1 cellular context compared by ENCODE assay signal in the genomic region with DNA sequence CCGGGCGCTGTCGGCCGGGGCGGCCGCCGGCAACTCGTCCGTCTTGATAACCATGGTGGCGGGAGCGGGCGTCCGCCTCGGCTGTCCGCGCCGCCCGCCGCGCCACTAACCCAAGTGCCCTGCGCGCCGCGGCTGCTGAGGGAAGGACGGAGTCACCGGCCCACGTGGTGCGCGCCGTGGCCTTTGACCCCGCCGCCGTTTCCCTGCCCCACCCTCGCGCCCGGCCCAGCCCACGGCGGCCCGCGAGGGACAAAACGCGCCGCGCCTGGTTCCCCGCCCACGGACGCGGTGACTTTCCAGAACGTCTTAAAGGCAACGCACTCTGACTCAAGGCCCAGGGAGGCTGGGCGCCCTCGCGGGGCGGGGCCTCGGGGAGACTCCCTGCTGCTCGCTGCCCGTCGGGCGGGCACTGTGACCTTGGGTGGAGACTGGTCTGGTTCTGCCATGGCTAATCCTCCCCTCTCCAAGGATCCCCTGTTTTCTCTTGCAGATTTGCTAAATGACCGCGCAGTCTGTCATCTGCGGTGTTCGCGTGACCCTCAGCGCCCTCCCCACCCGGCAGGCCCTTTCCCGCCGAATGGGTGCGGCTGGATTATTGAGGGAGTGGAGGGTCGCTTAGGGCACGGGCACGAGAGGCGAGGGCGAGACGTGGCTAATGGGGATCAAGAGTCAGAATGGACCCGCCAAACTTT.
TF ChIP-seq lines count a peak whose summit lies in the region.

Gene CLUH, minus strand, starts transcription at position 157 of the 692 bp plus-strand sequence. Its CDS starts 103 bp downstream, at position 54.

TF ChIP-seq in K562, 482 proteins besides CTCF, POLR2A, EP300 and RAD21 (continued from another document and continues in another):
- TF ChIP-seq, protein P1, sequence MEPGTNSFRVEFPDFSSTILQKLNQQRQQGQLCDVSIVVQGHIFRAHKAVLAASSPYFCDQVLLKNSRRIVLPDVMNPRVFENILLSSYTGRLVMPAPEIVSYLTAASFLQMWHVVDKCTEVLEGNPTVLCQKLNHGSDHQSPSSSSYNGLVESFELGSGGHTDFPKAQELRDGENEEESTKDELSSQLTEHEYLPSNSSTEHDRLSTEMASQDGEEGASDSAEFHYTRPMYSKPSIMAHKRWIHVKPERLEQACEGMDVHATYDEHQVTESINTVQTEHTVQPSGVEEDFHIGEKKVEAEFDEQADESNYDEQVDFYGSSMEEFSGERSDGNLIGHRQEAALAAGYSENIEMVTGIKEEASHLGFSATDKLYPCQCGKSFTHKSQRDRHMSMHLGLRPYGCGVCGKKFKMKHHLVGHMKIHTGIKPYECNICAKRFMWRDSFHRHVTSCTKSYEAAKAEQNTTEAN (CRISPR knock-in tag; IDR thresholded peaks at IDR 0.05): peak; percentile 68; the same call in 1 of the 2 replicates
- TF ChIP-seq RNF2 (IDR thresholded peaks at IDR 0.05) (peak; percentile 54; the same call in 1 of the 2 replicates), ETS1 (conservative IDR thresholded peaks at IDR 0.05; ENCODE audit: control insufficient read depth, low read depth, low read length) (peak; percentile 73), CREM (IDR thresholded peaks at IDR 0.05; ENCODE audit: low read depth) (peak; percentile 76), NR2C1 (IDR thresholded peaks at IDR 0.05) (peak; percentile 95), NR2C1 (tag; IDR thresholded peaks at IDR 0.05) (peak; percentile 96), JUND (IDR thresholded peaks at IDR 0.05; ENCODE audit: borderline replicate concordance, low read depth, low read length) (peak; percentile 63), JUND (tag; IDR thresholded peaks at IDR 0.05; ENCODE audit: borderline replicate concordance, low read depth, low read length) (peak; percentile 70; the same call in 1 of the 3 replicates), RBM39 (optimal IDR thresholded peaks at IDR 0.05; ENCODE audit: low read depth, low read length) (no peak), FOXJ2 (tag; IDR thresholded peaks at IDR 0.05) (no peak), RFX7 (CRISPR knock-in tag; IDR thresholded peaks at IDR 0.05) (no peak), TRIM24 (IDR thresholded peaks at IDR 0.05) (peak in 1 of 2 experiments; percentile 45; a peak in 1 of 4 replicates), KLF16 (IDR thresholded peaks at IDR 0.05) (peak; percentile 93), ZNF717 (CRISPR knock-in tag; IDR thresholded peaks at IDR 0.05) (no peak), PCBP2 (IDR thresholded peaks at IDR 0.05; ENCODE audit: low read depth, low read length, poor library complexity, severe bottlenecking) (no peak), HCFC1 (IDR thresholded peaks at IDR 0.05; ENCODE audit: low read depth, low read length) (peak; percentile 73), E2F6 (IDR thresholded peaks at IDR 0.05; ENCODE audit: borderline replicate concordance in 1 of 2, extremely low read depth in 1 of 2, insufficient read depth in 1 of 2, insufficient read length in 1 of 2, low read depth in 1 of 2, low read length in 1 of 2, poor library complexity in 1 of 2, severe bottlenecking in 1 of 2) (peak; percentile 63 to 82), ZNF584 (CRISPR knock-in tag; IDR thresholded peaks at IDR 0.05; ENCODE audit: low read depth) (no peak), CREB1 (IDR thresholded peaks at IDR 0.05) (peak; percentile 43; the same call in 1 of the 2 replicates), CREB1 (CRISPR knock-in tag; IDR thresholded peaks at IDR 0.05) (peak; percentile 58; the same call in 1 of the 2 replicates), NEUROD1 (IDR thresholded peaks at IDR 0.05; ENCODE audit: borderline replicate concordance, low read depth, low read length, partially characterized antibody) (peak; percentile 93), ZNF395 (CRISPR knock-in tag; IDR thresholded peaks at IDR 0.05) (peak; percentile 28; the same call in 1 of the 2 replicates), SMAD4 (CRISPR knock-in tag; conservative IDR thresholded peaks at IDR 0.05) (peak; percentile 51; the same call in 1 of the 2 replicates), CEBPB (tag; IDR thresholded peaks at IDR 0.05) (no peak), KLF13 (tag; IDR thresholded peaks at IDR 0.05; ENCODE audit: borderline replicate concordance, low read depth) (peak; percentile 70; the same call in 1 of the 2 replicates), MAZ (CRISPR knock-in tag; conservative IDR thresholded peaks at IDR 0.05 in 1 of 2, IDR thresholded peaks at IDR 0.05 in 1 of 2) (peak; percentile 90 to 91), TOE1 (IDR thresholded peaks at IDR 0.05; ENCODE audit: borderline replicate concordance) (peak; percentile 89), TOE1 (CRISPR knock-in tag; IDR thresholded peaks at IDR 0.05; ENCODE audit: borderline replicate concordance, low read depth) (no peak), ATF3 (IDR thresholded peaks at IDR 0.05) (0 out of 2 replicates have a peak, but pooled peaks have one; percentile 19), ATF3 (CRISPR knock-in tag; conservative IDR thresholded peaks at IDR 0.05) (no peak)
- TF ChIP-seq, protein P2, sequence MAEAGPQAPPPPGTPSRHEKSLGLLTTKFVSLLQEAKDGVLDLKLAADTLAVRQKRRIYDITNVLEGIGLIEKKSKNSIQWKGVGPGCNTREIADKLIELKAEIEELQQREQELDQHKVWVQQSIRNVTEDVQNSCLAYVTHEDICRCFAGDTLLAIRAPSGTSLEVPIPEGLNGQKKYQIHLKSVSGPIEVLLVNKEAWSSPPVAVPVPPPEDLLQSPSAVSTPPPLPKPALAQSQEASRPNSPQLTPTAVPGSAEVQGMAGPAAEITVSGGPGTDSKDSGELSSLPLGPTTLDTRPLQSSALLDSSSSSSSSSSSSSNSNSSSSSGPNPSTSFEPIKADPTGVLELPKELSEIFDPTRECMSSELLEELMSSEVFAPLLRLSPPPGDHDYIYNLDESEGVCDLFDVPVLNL (CRISPR knock-in tag; IDR thresholded peaks at IDR 0.05; ENCODE audit: low read depth): peak; percentile 63; the same call in 1 of the 2 replicates
- TF ChIP-seq, protein P3, sequence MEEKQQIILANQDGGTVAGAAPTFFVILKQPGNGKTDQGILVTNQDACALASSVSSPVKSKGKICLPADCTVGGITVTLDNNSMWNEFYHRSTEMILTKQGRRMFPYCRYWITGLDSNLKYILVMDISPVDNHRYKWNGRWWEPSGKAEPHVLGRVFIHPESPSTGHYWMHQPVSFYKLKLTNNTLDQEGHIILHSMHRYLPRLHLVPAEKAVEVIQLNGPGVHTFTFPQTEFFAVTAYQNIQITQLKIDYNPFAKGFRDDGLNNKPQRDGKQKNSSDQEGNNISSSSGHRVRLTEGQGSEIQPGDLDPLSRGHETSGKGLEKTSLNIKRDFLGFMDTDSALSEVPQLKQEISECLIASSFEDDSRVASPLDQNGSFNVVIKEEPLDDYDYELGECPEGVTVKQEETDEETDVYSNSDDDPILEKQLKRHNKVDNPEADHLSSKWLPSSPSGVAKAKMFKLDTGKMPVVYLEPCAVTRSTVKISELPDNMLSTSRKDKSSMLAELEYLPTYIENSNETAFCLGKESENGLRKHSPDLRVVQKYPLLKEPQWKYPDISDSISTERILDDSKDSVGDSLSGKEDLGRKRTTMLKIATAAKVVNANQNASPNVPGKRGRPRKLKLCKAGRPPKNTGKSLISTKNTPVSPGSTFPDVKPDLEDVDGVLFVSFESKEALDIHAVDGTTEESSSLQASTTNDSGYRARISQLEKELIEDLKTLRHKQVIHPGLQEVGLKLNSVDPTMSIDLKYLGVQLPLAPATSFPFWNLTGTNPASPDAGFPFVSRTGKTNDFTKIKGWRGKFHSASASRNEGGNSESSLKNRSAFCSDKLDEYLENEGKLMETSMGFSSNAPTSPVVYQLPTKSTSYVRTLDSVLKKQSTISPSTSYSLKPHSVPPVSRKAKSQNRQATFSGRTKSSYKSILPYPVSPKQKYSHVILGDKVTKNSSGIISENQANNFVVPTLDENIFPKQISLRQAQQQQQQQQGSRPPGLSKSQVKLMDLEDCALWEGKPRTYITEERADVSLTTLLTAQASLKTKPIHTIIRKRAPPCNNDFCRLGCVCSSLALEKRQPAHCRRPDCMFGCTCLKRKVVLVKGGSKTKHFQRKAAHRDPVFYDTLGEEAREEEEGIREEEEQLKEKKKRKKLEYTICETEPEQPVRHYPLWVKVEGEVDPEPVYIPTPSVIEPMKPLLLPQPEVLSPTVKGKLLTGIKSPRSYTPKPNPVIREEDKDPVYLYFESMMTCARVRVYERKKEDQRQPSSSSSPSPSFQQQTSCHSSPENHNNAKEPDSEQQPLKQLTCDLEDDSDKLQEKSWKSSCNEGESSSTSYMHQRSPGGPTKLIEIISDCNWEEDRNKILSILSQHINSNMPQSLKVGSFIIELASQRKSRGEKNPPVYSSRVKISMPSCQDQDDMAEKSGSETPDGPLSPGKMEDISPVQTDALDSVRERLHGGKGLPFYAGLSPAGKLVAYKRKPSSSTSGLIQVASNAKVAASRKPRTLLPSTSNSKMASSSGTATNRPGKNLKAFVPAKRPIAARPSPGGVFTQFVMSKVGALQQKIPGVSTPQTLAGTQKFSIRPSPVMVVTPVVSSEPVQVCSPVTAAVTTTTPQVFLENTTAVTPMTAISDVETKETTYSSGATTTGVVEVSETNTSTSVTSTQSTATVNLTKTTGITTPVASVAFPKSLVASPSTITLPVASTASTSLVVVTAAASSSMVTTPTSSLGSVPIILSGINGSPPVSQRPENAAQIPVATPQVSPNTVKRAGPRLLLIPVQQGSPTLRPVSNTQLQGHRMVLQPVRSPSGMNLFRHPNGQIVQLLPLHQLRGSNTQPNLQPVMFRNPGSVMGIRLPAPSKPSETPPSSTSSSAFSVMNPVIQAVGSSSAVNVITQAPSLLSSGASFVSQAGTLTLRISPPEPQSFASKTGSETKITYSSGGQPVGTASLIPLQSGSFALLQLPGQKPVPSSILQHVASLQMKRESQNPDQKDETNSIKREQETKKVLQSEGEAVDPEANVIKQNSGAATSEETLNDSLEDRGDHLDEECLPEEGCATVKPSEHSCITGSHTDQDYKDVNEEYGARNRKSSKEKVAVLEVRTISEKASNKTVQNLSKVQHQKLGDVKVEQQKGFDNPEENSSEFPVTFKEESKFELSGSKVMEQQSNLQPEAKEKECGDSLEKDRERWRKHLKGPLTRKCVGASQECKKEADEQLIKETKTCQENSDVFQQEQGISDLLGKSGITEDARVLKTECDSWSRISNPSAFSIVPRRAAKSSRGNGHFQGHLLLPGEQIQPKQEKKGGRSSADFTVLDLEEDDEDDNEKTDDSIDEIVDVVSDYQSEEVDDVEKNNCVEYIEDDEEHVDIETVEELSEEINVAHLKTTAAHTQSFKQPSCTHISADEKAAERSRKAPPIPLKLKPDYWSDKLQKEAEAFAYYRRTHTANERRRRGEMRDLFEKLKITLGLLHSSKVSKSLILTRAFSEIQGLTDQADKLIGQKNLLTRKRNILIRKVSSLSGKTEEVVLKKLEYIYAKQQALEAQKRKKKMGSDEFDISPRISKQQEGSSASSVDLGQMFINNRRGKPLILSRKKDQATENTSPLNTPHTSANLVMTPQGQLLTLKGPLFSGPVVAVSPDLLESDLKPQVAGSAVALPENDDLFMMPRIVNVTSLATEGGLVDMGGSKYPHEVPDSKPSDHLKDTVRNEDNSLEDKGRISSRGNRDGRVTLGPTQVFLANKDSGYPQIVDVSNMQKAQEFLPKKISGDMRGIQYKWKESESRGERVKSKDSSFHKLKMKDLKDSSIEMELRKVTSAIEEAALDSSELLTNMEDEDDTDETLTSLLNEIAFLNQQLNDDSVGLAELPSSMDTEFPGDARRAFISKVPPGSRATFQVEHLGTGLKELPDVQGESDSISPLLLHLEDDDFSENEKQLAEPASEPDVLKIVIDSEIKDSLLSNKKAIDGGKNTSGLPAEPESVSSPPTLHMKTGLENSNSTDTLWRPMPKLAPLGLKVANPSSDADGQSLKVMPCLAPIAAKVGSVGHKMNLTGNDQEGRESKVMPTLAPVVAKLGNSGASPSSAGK (IDR thresholded peaks at IDR 0.05): peak; percentile 89
- TF ChIP-seq, protein P4, sequence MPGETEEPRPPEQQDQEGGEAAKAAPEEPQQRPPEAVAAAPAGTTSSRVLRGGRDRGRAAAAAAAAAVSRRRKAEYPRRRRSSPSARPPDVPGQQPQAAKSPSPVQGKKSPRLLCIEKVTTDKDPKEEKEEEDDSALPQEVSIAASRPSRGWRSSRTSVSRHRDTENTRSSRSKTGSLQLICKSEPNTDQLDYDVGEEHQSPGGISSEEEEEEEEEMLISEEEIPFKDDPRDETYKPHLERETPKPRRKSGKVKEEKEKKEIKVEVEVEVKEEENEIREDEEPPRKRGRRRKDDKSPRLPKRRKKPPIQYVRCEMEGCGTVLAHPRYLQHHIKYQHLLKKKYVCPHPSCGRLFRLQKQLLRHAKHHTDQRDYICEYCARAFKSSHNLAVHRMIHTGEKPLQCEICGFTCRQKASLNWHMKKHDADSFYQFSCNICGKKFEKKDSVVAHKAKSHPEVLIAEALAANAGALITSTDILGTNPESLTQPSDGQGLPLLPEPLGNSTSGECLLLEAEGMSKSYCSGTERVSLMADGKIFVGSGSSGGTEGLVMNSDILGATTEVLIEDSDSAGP (CRISPR knock-in tag; IDR thresholded peaks at IDR 0.05): peak; percentile 97
